In genomic region chr3:4806535-4807108, GRCh38 we compare ENCODE assay signal across 24 cellular contexts.
DNase-seq lines count a peak whose midpoint lies in the region; ATAC-seq and TF ChIP-seq lines count a peak whose summit lies in the region.
"Had no signal": no experiment of that assay in that cellular context is flagged by ENCODE, and none has a peak within 500 bp of the region (broad histone marks: within the 10 kb centered on the region; RNA-seq: fewer than 3 reads in every experiment).

No MANE protein-coding gene starts in this region.

- in situ Hi-C loops in gastrocnemius medialis (cut with MboI; ENCODE audit: low sequenced_read_pairs in 4 of 4), result no loop called here

- no peak for ATAC-seq in activated CD8-positive, alpha-beta T cell treated with anti-CD3 and anti-CD28 coated beads for 36 hours
- ATAC-seq in activated CD8-positive, alpha-beta T cell treated with anti-CD3 and anti-CD28 coated beads, Interleukin-2, amount 10 ng/mL, durations not matched to agents 7 days and 5 days, result no peak
- ATAC-seq in activated T-helper 17 cell treated with anti-CD3 and anti-CD28 coated beads, Interleukin-2, amount 50 U/mL, for 72 hours (replicated peaks), result no peak
- no peak for ATAC-seq in gastrocnemius medialis
- ATAC-seq: left colon, Panc1, pancreas had no signal

- H3K9me3 ChIP-seq in SJCRH30 (replicated peaks) (no peaks in the 10 kb centered on the region), gastrocnemius medialis (no peaks in the 10 kb centered on the region)
- H3K9me3 ChIP-seq: breast epithelium, pancreas, tibial nerve had no signal

- peak overlapping the region; percentile 14 for H3K27ac Mint-ChIP-seq in activated CD8-positive, alpha-beta T cell treated with anti-CD3 and anti-CD28 coated beads for 36 hours
- no peak overlapping the region for H3K27ac Mint-ChIP-seq in activated CD8-positive, alpha-beta T cell treated with anti-CD3 and anti-CD28 coated beads, Interleukin-2, amount 10 ng/mL, durations not matched to agents 7 days and 5 days
- H3K27ac Mint-ChIP-seq in activated T-helper 17 cell treated with anti-CD3 and anti-CD28 coated beads, Interleukin-2, amount 50 U/mL, for 72 hours, result peak overlapping the region; percentile 86

- H3K9me3 Mint-ChIP-seq in activated CD8-positive, alpha-beta T cell treated with anti-CD3 and anti-CD28 coated beads for 36 hours, result no peaks in the 10 kb centered on the region
- no peaks in the 10 kb centered on the region for H3K9me3 Mint-ChIP-seq in activated CD8-positive, alpha-beta T cell treated with anti-CD3 and anti-CD28 coated beads, Interleukin-2, amount 10 ng/mL, durations not matched to agents 7 days and 5 days (ENCODE audit: insufficient read depth)
- no peaks in the 10 kb centered on the region for H3K9me3 Mint-ChIP-seq in activated T-helper 17 cell treated with anti-CD3 and anti-CD28 coated beads, Interleukin-2, amount 50 U/mL, for 72 hours
- H3K9me3 Mint-ChIP-seq: stimulated activated naive CD8-positive, alpha-beta T cell treated with anti-CD3 and anti-CD28 coated beads, Interleukin-15, amount 100 ng/mL, for 72 hours had no signal

- TF ChIP-seq CTCF in activated CD8-positive, alpha-beta T cell treated with anti-CD3 and anti-CD28 coated beads for 36 hours (IDR thresholded peaks at IDR 0.05), result no peak
- TF ChIP-seq CTCF in gastrocnemius medialis (IDR thresholded peaks at IDR 0.05 in 4 of 5, conservative IDR thresholded peaks at IDR 0.05 in 1 of 5), result no peak
- TF ChIP-seq CTCF in lower leg skin (IDR thresholded peaks at IDR 0.05), result no peak

- no peaks in the 10 kb centered on the region for H3K27me3 Mint-ChIP-seq in activated CD8-positive, alpha-beta T cell treated with anti-CD3 and anti-CD28 coated beads for 36 hours
- no peaks in the 10 kb centered on the region for H3K27me3 Mint-ChIP-seq in activated CD8-positive, alpha-beta T cell treated with anti-CD3 and anti-CD28 coated beads, Interleukin-2, amount 10 ng/mL, durations not matched to agents 7 days and 5 days (ENCODE audit: low read depth)
- no peaks in the 10 kb centered on the region for H3K27me3 Mint-ChIP-seq in activated T-helper 17 cell treated with anti-CD3 and anti-CD28 coated beads, Interleukin-2, amount 50 U/mL, for 72 hours
- H3K27me3 Mint-ChIP-seq: stimulated activated naive CD8-positive, alpha-beta T cell treated with anti-CD3 and anti-CD28 coated beads, Interleukin-15, amount 100 ng/mL, for 72 hours had no signal

- CTCF ChIA-PET in activated CD8-positive, alpha-beta T cell treated with anti-CD3 and anti-CD28 coated beads for 36 hours (lab: Charles Lee), result interaction anchor here (0.6 to 1.7 kb wide), 6 partner anchors 9 to 95 kb away, joined by 3 to 9 read pairs (median 4); no protein-coding TSS in a partner anchor
- CTCF ChIA-PET in activated CD8-positive, alpha-beta T cell treated with anti-CD3 and anti-CD28 coated beads, Interleukin-2, amount 10 ng/mL, durations not matched to agents 7 days and 5 days (lab: Charles Lee), result interaction anchor here (0.8 to 1.7 kb wide), 4 partner anchors 10 to 170 kb away, joined by 3 to 6 read pairs (median 4); no protein-coding TSS in a partner anchor

- POLR2A ChIA-PET in activated CD8-positive, alpha-beta T cell treated with anti-CD3 and anti-CD28 coated beads for 36 hours (lab: Charles Lee), result interaction anchor here (0.8 to 2.2 kb wide), 9 partner anchors 8 to 172 kb away, joined by 3 to 14 read pairs (median 4); partner anchors contain the start of gene BHLHE40
- POLR2A ChIA-PET in activated CD8-positive, alpha-beta T cell treated with anti-CD3 and anti-CD28 coated beads, Interleukin-2, amount 10 ng/mL, durations not matched to agents 7 days and 5 days (lab: Charles Lee), result interaction anchor here (0.8 to 1.6 kb wide), 4 partner anchors 16 to 179 kb away, joined by 3 to 5 read pairs (median 4); partner anchors contain the start of gene BHLHE40

- WGBS in lower leg skin, 2 donors, result 97 to 98% methylated on average over 6 of the region's 6 CpGs

- DNase-seq in activated CD8-positive, alpha-beta T cell treated with anti-CD3 and anti-CD28 coated beads for 36 hours, result no peak
- no peak for DNase-seq in activated CD8-positive, alpha-beta T cell treated with anti-CD3 and anti-CD28 coated beads, Interleukin-2, amount 10 ng/mL, durations not matched to agents 7 days and 5 days
- peak in 1 of 2 experiments; percentile 17 for DNase-seq in SJCRH30
- DNase-seq in gastrocnemius medialis, result no peak
- no peak for DNase-seq in lower leg skin (ENCODE audit: low spot score in 2 of 2)
- DNase-seq in AG20443 (ENCODE audit: low spot score), result no peak
- no peak for DNase-seq in amygdala (lab: John Stamatoyannopoulos, UW)
- DNase-seq: activated T-cell treated with anti-CD3 and anti-CD28 coated beads, Interleukin-2, amount 50 U/mL, for 1 hour; DMS79 treated with DMSO at 0.1 percent for 48 hours; GF-D8; immature natural killer cell; IMR-90; left colon; NCI-H2107; pancreas; SHP77; T-helper 9 cell had no signal

- peaks cover 77% of the 10 kb centered on the region for H3K36me3 Mint-ChIP-seq in activated CD8-positive, alpha-beta T cell treated with anti-CD3 and anti-CD28 coated beads for 36 hours (ENCODE audit: low read depth)
- H3K36me3 Mint-ChIP-seq in activated CD8-positive, alpha-beta T cell treated with anti-CD3 and anti-CD28 coated beads, Interleukin-2, amount 10 ng/mL, durations not matched to agents 7 days and 5 days (ENCODE audit: low read depth), result peaks cover 80% of the 10 kb centered on the region
- H3K36me3 Mint-ChIP-seq in activated T-helper 17 cell treated with anti-CD3 and anti-CD28 coated beads, Interleukin-2, amount 50 U/mL, for 72 hours (ENCODE audit: low read depth), result peaks cover 86% of the 10 kb centered on the region

- no peak for TF ChIP-seq POLR2A in gastrocnemius medialis (IDR thresholded peaks at IDR 0.05)
- no peak for TF ChIP-seq POLR2A in lower leg skin (IDR thresholded peaks at IDR 0.05)

- H3K4me3 ChIP-seq in SJCRH30 (no peak overlapping the region), gastrocnemius medialis (no peak overlapping the region), lower leg skin (ENCODE audit: low read depth, poor library complexity, severe bottlenecking) (no peak overlapping the region)
- H3K4me3 ChIP-seq: breast epithelium, pancreas, skin epidermis, tibial nerve had no signal

- H3K27me3 ChIP-seq in SJCRH30 (no peaks in the 10 kb centered on the region), gastrocnemius medialis (no peaks in the 10 kb centered on the region)
- H3K27me3 ChIP-seq: breast epithelium, pancreas, tibial nerve had no signal

- peaks cover 38% of the 10 kb centered on the region for H3K4me1 Mint-ChIP-seq in activated CD8-positive, alpha-beta T cell treated with anti-CD3 and anti-CD28 coated beads for 36 hours (ENCODE audit: low read depth)
- peaks cover 39% of the 10 kb centered on the region for H3K4me1 Mint-ChIP-seq in activated CD8-positive, alpha-beta T cell treated with anti-CD3 and anti-CD28 coated beads, Interleukin-2, amount 10 ng/mL, durations not matched to agents 7 days and 5 days (ENCODE audit: low read depth)
- peaks cover 48% of the 10 kb centered on the region for H3K4me1 Mint-ChIP-seq in activated T-helper 17 cell treated with anti-CD3 and anti-CD28 coated beads, Interleukin-2, amount 50 U/mL, for 72 hours
- H3K4me1 Mint-ChIP-seq: neural crest cell had no signal

- peak overlapping the region; percentile 79 for H3K27ac ChIP-seq in SJCRH30
- H3K27ac ChIP-seq in gastrocnemius medialis, result peak overlapping the region; percentile 76 to 89 (median 80)
- H3K27ac ChIP-seq: breast epithelium, pancreas had no signal

- H3K4me1 ChIP-seq in SJCRH30 (peaks cover 51% of the 10 kb centered on the region), gastrocnemius medialis (peaks cover 16 to 31% of the 10 kb centered on the region in 2 donors)
- H3K4me1 ChIP-seq: breast epithelium had no signal

- no peaks in the 10 kb centered on the region for H3K36me3 ChIP-seq in SJCRH30
- no peaks in the 10 kb centered on the region for H3K36me3 ChIP-seq in gastrocnemius medialis
- H3K36me3 ChIP-seq: breast epithelium, pancreas had no signal

- intact Hi-C loops in activated CD8-positive, alpha-beta T cell treated with anti-CD3 and anti-CD28 coated beads for 36 hours (cut with micrococcal nuclease), result no loop called here
- intact Hi-C loops in gastrocnemius medialis (cut with DNase I; ENCODE audit: low total_unique reads), result loop anchor here (1.0 to 5.0 kb wide), 4 partner anchors 20 to 246 kb away; partner anchors contain the start of gene BHLHE40
- intact Hi-C loops in lower leg skin (cut with DNase I; ENCODE audit: low total_unique reads), result no loop called here

- H3K4me3 Mint-ChIP-seq in activated CD8-positive, alpha-beta T cell treated with anti-CD3 and anti-CD28 coated beads for 36 hours, result peak overlapping the region; percentile 32
- no peak overlapping the region for H3K4me3 Mint-ChIP-seq in activated CD8-positive, alpha-beta T cell treated with anti-CD3 and anti-CD28 coated beads, Interleukin-2, amount 10 ng/mL, durations not matched to agents 7 days and 5 days
- peak overlapping the region; percentile 69 for H3K4me3 Mint-ChIP-seq in activated T-helper 17 cell treated with anti-CD3 and anti-CD28 coated beads, Interleukin-2, amount 50 U/mL, for 72 hours
- H3K4me3 Mint-ChIP-seq: immature natural killer cell, neural crest cell had no signal
